17 cellular contexts compared by ENCODE assay signal in genomic region chr17:44001461-44001920, GRCh38. TPM values are rescaled to one million over a fixed set of nuclear protein-coding genes. Genes with fewer than 3 reads are reported as not detected.
DNase-seq lines count a peak whose midpoint lies in the region; ATAC-seq, FAIRE-seq and TF ChIP-seq lines count a peak whose summit lies in the region.
"Had no signal": no experiment of that assay in that cellular context is flagged by ENCODE, and none has a peak within 500 bp of the region (broad histone marks: within the 10 kb centered on the region; RNA-seq: fewer than 3 reads in every experiment).

No MANE protein-coding gene starts in this region.

- TF ChIP-seq POLR2A in A549 (IDR thresholded peaks at IDR 0.05; ENCODE audit: low read length) (no peak), Peyer's patch (IDR thresholded peaks at IDR 0.05) (no peak)

- no peaks in the 10 kb centered on the region for H3K36me3 Mint-ChIP-seq in WTC11
- H3K36me3 Mint-ChIP-seq: CD4-positive, CD25-positive, alpha-beta regulatory T cell; IgD-negative memory B cell had no signal

- no peak overlapping the region for H2AFZ ChIP-seq in mesenchymal stem cell (ENCODE audit: low read depth, low read length)

- ATAC-seq in A549 (no peak), WTC11 (no peak)

- peak overlapping the region; percentile 16 for H2BK15ac ChIP-seq in mesenchymal stem cell (ENCODE audit: low read depth, poor library complexity, severe bottlenecking)

- no peak overlapping the region for H3K27ac Mint-ChIP-seq in WTC11
- H3K27ac Mint-ChIP-seq: CD4-positive, CD25-positive, alpha-beta regulatory T cell; IgD-negative memory B cell had no signal

- H3K18ac ChIP-seq in mesenchymal stem cell (ENCODE audit: low read depth in 1 of 2, low read length in 2 of 2) = no peak overlapping the region

- no peak for TF ChIP-seq RAD21 in A549 (conservative IDR thresholded peaks at IDR 0.05 in 1 of 2, IDR thresholded peaks at IDR 0.05 in 1 of 2)

- H3K4me3 ChIP-seq in A549 (no peak overlapping the region), mesenchymal stem cell (ENCODE audit: insufficient read depth in 1 of 2, low read depth in 1 of 2, low read length in 2 of 2) (no peak overlapping the region), Peyer's patch (no peak overlapping the region)

- no peak overlapping the region for H2BK120ac ChIP-seq in mesenchymal stem cell (ENCODE audit: low read depth, low read length)

- no peaks in the 10 kb centered on the region for H3K79me1 ChIP-seq in mesenchymal stem cell (replicated peaks; ENCODE audit: low read length, poor library complexity, severe bottlenecking)

- no peak for DNase-seq in A549 (ENCODE audit: low read depth in 1 of 2, low spot score in 1 of 2)
- DNase-seq in ELR (ENCODE audit: low read depth) = peak; percentile 25
- DNase-seq in WTC11 (ENCODE audit: low spot score) = no peak
- no peak for DNase-seq in mesenchymal stem cell
- DNase-seq in foreskin melanocyte = no peak
- no peak for DNase-seq in Peyer's patch
- no peak for DNase-seq in SW480 (ENCODE audit: low spot score)
- DNase-seq: CD4-positive, CD25-positive, alpha-beta regulatory T cell; DND-41; H7; MV-4-11; NCI-H1417 treated with DMSO at 0.1 percent for 48 hours; NCI-H2029 treated with DMSO at 0.1 percent for 48 hours; NCI-H510A treated with DMSO at 0.1 percent for 48 hours had no signal

- TF ChIP-seq CTCF in A549 (IDR thresholded peaks at IDR 0.05) (no peak), WTC11 (IDR thresholded peaks at IDR 0.05) (no peak), Peyer's patch (IDR thresholded peaks at IDR 0.05) (no peak)

- CTCF ChIA-PET in A549 (lab: Yijun Ruan, JAX) = interaction anchor here (0.7 to 24.9 kb wide), 6 partner anchors 15 to 123 kb away, joined by 3 to 657 read pairs (median 5); partner anchors contain the start of genes PPY and PYY
- CTCF ChIA-PET in WTC11 (lab: Charles Lee) = interaction anchor here (1.1 to 2.1 kb wide), 4 partner anchors 12 to 91 kb away, joined by 3 to 8 read pairs (median 4); no protein-coding TSS in a partner anchor

- H2BK12ac ChIP-seq in mesenchymal stem cell (ENCODE audit: low read length in 2 of 2) = no peak overlapping the region

- H3K27me3 ChIP-seq in mesenchymal stem cell (ENCODE audit: control insufficient read depth in 1 of 2, insufficient read depth in 1 of 2, low read length in 2 of 2) (peaks cover 0 to 16% of the 10 kb centered on the region in 2 experiments), Peyer's patch (peaks cover 0 to 6% of the 10 kb centered on the region in 2 donors)

- H3K4me3 Mint-ChIP-seq in WTC11 = no peak overlapping the region

- H3K36me3 ChIP-seq in mesenchymal stem cell (ENCODE audit: control insufficient read depth in 1 of 2, insufficient read depth in 2 of 2, low read depth in 1 of 2, low read length in 2 of 2) = no peaks in the 10 kb centered on the region
- H3K36me3 ChIP-seq in Peyer's patch = no peaks in the 10 kb centered on the region

- no peak for FAIRE-seq in A549 (lab: Jason Lieb, UNC)

- no peak overlapping the region for H2BK5ac ChIP-seq in mesenchymal stem cell (ENCODE audit: low read depth, low read length, poor library complexity, severe bottlenecking)

- WGBS in A549 (ENCODE audit: missing lambda C conversion rate) = 94% methylated on average over 2 of the region's 2 CpGs
- 100% methylated on average over 2 of the region's 2 CpGs for WGBS in mesenchymal stem cell

- H3K14ac ChIP-seq in mesenchymal stem cell (ENCODE audit: low read length in 2 of 2) = no peak overlapping the region

- H4K8ac ChIP-seq in mesenchymal stem cell (ENCODE audit: low read length) = no peak overlapping the region

- H3K4me1 Mint-ChIP-seq in WTC11 = peaks cover 10% of the 10 kb centered on the region

- POLR2A ChIA-PET in A549 (lab: Yijun Ruan, JAX) (no interaction called here), WTC11 (lab: Charles Lee) (no interaction called here)

- H3K4ac ChIP-seq in mesenchymal stem cell (ENCODE audit: low read depth in 1 of 2, low read length in 2 of 2) = no peak overlapping the region

- H3K27me3 Mint-ChIP-seq in WTC11 (ENCODE audit: low read depth) = peaks cover 27% of the 10 kb centered on the region

- no peaks in the 10 kb centered on the region for H3K9me3 ChIP-seq in A549
- no peaks in the 10 kb centered on the region for H3K9me3 ChIP-seq in mesenchymal stem cell (ENCODE audit: control insufficient read depth, low read length)
- H3K9me3 ChIP-seq in Peyer's patch = no peaks in the 10 kb centered on the region

- H3K23ac ChIP-seq in mesenchymal stem cell (ENCODE audit: low read length in 2 of 2) = no peak overlapping the region

- no peak overlapping the region for H3K4me2 ChIP-seq in A549
- H3K4me2 ChIP-seq in mesenchymal stem cell (ENCODE audit: low read length, poor library complexity, severe bottlenecking) = no peak overlapping the region

- peak overlapping the region; percentile 11 to 45; a peak in 2 of 6 replicates for H3K27ac ChIP-seq in A549
- H3K27ac ChIP-seq in mesenchymal stem cell (ENCODE audit: low read length, poor library complexity, severe bottlenecking) = no peak overlapping the region
- no peak overlapping the region for H3K27ac ChIP-seq in Peyer's patch

- TF ChIP-seq EP300 in A549 (IDR thresholded peaks at IDR 0.05) = no peak

- H4K91ac ChIP-seq in mesenchymal stem cell (ENCODE audit: low read length) = no peak overlapping the region

- H3K9me3 Mint-ChIP-seq in WTC11 = no peaks in the 10 kb centered on the region
- H3K9me3 Mint-ChIP-seq: CD4-positive, CD25-positive, alpha-beta regulatory T cell had no signal

- H3K4me1 ChIP-seq in A549 (peaks cover 10% of the 10 kb centered on the region; the same call in 2 of the 3 replicates), mesenchymal stem cell (ENCODE audit: control insufficient read depth, insufficient read depth, low read depth, low read length) (peaks cover 27% of the 10 kb centered on the region), Peyer's patch (peaks cover 0 to 24% (median 10%) of the 10 kb centered on the region in 4 donors)

- no peak overlapping the region for H3K9ac ChIP-seq in mesenchymal stem cell (ENCODE audit: low read length)

- no peak overlapping the region for H2AK5ac ChIP-seq in mesenchymal stem cell (ENCODE audit: low read length, severe bottlenecking)

TF ChIP-seq in A549, 52 proteins besides CTCF, POLR2A, EP300 and RAD21 (continues in another document):
- TF ChIP-seq FOSB (CRISPR knock-in tag; IDR thresholded peaks at IDR 0.05) (no peak), FOSL2 (IDR thresholded peaks at IDR 0.05) (no peak), FOSL2 (CRISPR knock-in tag; IDR thresholded peaks at IDR 0.05) (no peak), TFCP2L1 (CRISPR knock-in tag; IDR thresholded peaks at IDR 0.05) (no peak)

TF ChIP-seq in WTC11, 78 proteins besides CTCF, POLR2A, EP300 and RAD21 (continues in another document):
- TF ChIP-seq GTF2I (CRISPR knock-in tag; conservative IDR thresholded peaks at IDR 0.05) (no peak), E2F5 (CRISPR knock-in tag; IDR thresholded peaks at IDR 0.05) (no peak)

RNA-seq across cellular contexts. Expression of gene NAGS, which starts 2.9 kb away (rescaled TPM):
- 0.61 and 0.66 TPM in 2 replicates for polyA plus RNA-seq in A549 (2011; rRNA removed)
- 0.49 and 0.75 TPM in 2 replicates for polyA plus RNA-seq in A549 (2012; cell fraction: cytosol; rRNA removed)
- polyA plus RNA-seq in A549 (2012; cell fraction: nucleus; rRNA removed) = 0.40 and 0.59 TPM in 2 replicates
- 0.76 to 0.88 TPM (median 0.77 TPM) in 3 replicates for polyA plus RNA-seq in A549 (2017; fragmentation: RNase III; extraction: RNeasy Plus Mini Kit Qiagen cat#74134 plus additional on column Dnase treatment)
- 0.68 and 0.91 TPM in 2 replicates for polyA minus RNA-seq in A549 (2011; rRNA and poly(A)+ RNA removed)
- 6.1 to 8.6 TPM (median 7.6 TPM) in 3 replicates for total RNA-seq in WTC11 (2021)
- polyA plus RNA-seq in mesenchymal stem cell (2013, experiment 1 of 2) = 0.86 TPM
- 0.96 TPM for polyA plus RNA-seq in mesenchymal stem cell (2013, experiment 2 of 2)
- 10 to 100 TPM in 3 of 4 donors, 1 to 10 TPM in 1; 8.3 to 74.1 (median 57.3) TPM for total RNA-seq in Peyer's patch

RNA-seq across cellular contexts. Expression of gene TMEM101, which starts 13.3 kb away (rescaled TPM):
- 38.2 and 40.3 TPM in 2 replicates for polyA plus RNA-seq in A549 (2011; rRNA removed)
- 53.9 and 59.4 TPM in 2 replicates for polyA plus RNA-seq in A549 (2012; cell fraction: cytosol; rRNA removed)
- polyA plus RNA-seq in A549 (2012; cell fraction: nucleus; rRNA removed) = 64.5 and 68.1 TPM in 2 replicates
- polyA plus RNA-seq in A549 (2017; fragmentation: RNase III; extraction: RNeasy Plus Mini Kit Qiagen cat#74134 plus additional on column Dnase treatment) = 29.6 to 33.5 TPM (median 32.2 TPM) in 3 replicates
- polyA minus RNA-seq in A549 (2011; rRNA and poly(A)+ RNA removed) = 37.8 and 44.1 TPM in 2 replicates
- 32.1 to 36.3 TPM (median 32.7 TPM) in 3 replicates for total RNA-seq in WTC11 (2021)
- polyA plus RNA-seq in mesenchymal stem cell (2013, experiment 1 of 2) = 21.7 TPM
- polyA plus RNA-seq in mesenchymal stem cell (2013, experiment 2 of 2) = 22.1 TPM
- total RNA-seq in Peyer's patch = 10 to 100 TPM in 3 of 4 donors, 1 to 10 TPM in 1; 8.3 to 20.9 (median 17.5) TPM

RNA-seq across cellular contexts. Expression of gene PYY, which starts 47.8 kb away (rescaled TPM):
- polyA plus RNA-seq in A549 (2011; rRNA removed) (not detected in 2 replicates), A549 (2017; fragmentation: RNase III; extraction: RNeasy Plus Mini Kit Qiagen cat#74134 plus additional on column Dnase treatment) (not detected in 3 replicates)
- not detected in 2 replicates for polyA plus RNA-seq in A549 (2012; cell fraction: cytosol; rRNA removed)
- 0.07 TPM in 1 of 2 replicates, not detected in the other for polyA plus RNA-seq in A549 (2012; cell fraction: nucleus; rRNA removed)
- polyA minus RNA-seq in A549 (2011; rRNA and poly(A)+ RNA removed) = not detected in 2 replicates
- total RNA-seq in WTC11 (2021) (0.72 to 1.1 TPM (median 0.94 TPM) in 3 replicates), Peyer's patch (10 to 100 TPM in 2 of 4 donors, 1 to 10 TPM in 1, not detected in 1; 7.5 to 58.0 (median 27.5) TPM)
- polyA plus RNA-seq in mesenchymal stem cell (2013, experiment 1 of 2) = not detected
- polyA plus RNA-seq in mesenchymal stem cell (2013, experiment 2 of 2) = not detected
- total RNA-seq: A673; CD4-positive, CD25-positive, alpha-beta regulatory T cell; LHCN-M2 had no signal
- polyA plus RNA-seq: CD4-positive, CD25-positive, alpha-beta regulatory T cell; IgD-negative memory B cell had no signal

RNA-seq across cellular contexts. Expression of gene PPY, which starts 59.2 kb away (rescaled TPM):
- polyA plus RNA-seq in A549 (2011; rRNA removed) = not detected in 2 replicates
- polyA plus RNA-seq in A549 (2012; cell fraction: cytosol; rRNA removed) = 0.20 TPM in 1 of 2 replicates, not detected in the other
- not detected in 2 replicates for polyA plus RNA-seq in A549 (2012; cell fraction: nucleus; rRNA removed)
- not detected in 3 replicates for polyA plus RNA-seq in A549 (2017; fragmentation: RNase III; extraction: RNeasy Plus Mini Kit Qiagen cat#74134 plus additional on column Dnase treatment)
- polyA minus RNA-seq in A549 (2011; rRNA and poly(A)+ RNA removed) = not detected in 2 replicates
- total RNA-seq in WTC11 (2021) = not detected in 3 replicates
- not detected for polyA plus RNA-seq in mesenchymal stem cell (2013, experiment 1 of 2)
- not detected for polyA plus RNA-seq in mesenchymal stem cell (2013, experiment 2 of 2)
- total RNA-seq in Peyer's patch = not detected
- total RNA-seq: A673; CD4-positive, CD25-positive, alpha-beta regulatory T cell; H7; LHCN-M2 had no signal
- polyA plus RNA-seq: CD4-positive, CD25-positive, alpha-beta regulatory T cell; IgD-negative memory B cell had no signal

Comparison
In these comparisons a context has a peak if more than half of its experiments do, and no peak if none do; other contexts are left out.
1. H3K27ac ChIP-seq: peak in A549 (2 of 2); none in mesenchymal stem cell (single experiment) and Peyer's patch (0 of 4).